In genomic region chr4:56979674-56980073, GRCh38 we compare ENCODE assay signal across 8 cellular contexts. TPM values are rescaled to one million over a fixed set of nuclear protein-coding genes. Genes with fewer than 3 reads are reported as not detected.
DNase-seq lines count a peak whose midpoint lies in the region; ATAC-seq and TF ChIP-seq lines count a peak whose summit lies in the region.

No MANE protein-coding gene starts in this region.

- H3K27me3 ChIP-seq in heart right ventricle: no peaks in the 10 kb centered on the region

- H3K9me3 Mint-ChIP-seq in activated CD4-positive, alpha-beta T cell treated with anti-CD3 and anti-CD28 coated beads, Interleukin-2, amount 10 ng/mL, durations not matched to agents 7 days and 5 days: no peaks in the 10 kb centered on the region
- H3K9me3 Mint-ChIP-seq in endothelial cell (ENCODE audit: unreplicated experiment) (no peaks in the 10 kb centered on the region), neural crest cell (no peaks in the 10 kb centered on the region)

- peaks cover 45% of the 10 kb centered on the region for H3K36me3 Mint-ChIP-seq in activated CD4-positive, alpha-beta T cell treated with anti-CD3 and anti-CD28 coated beads, Interleukin-2, amount 10 ng/mL, durations not matched to agents 7 days and 5 days (ENCODE audit: low read depth)
- H3K36me3 Mint-ChIP-seq in endothelial cell (ENCODE audit: low read depth, unreplicated experiment) (peaks cover 4% of the 10 kb centered on the region), neural crest cell (ENCODE audit: low read depth) (peaks cover 2% of the 10 kb centered on the region)

- TF ChIP-seq CTCF in heart right ventricle (IDR thresholded peaks at IDR 0.05) (no peak), endothelial cell (IDR thresholded peaks at IDR 0.05; ENCODE audit: unreplicated experiment) (no peak), neural crest cell (conservative IDR thresholded peaks at IDR 0.05) (no peak), GM13976 (IDR thresholded peaks at IDR 0.05; ENCODE audit: borderline replicate concordance, control extremely low read depth, extremely low read depth, insufficient read depth, missing control alignments) (no peak)

- peak overlapping the region in 8 of 10 donors; percentile 79 to 94 (median 90) for H3K27ac ChIP-seq in heart right ventricle

- in situ Hi-C loops in GM13976 (cut with MboI; ENCODE audit: low sequenced_read_pairs, unreplicated experiment): no loop called here

- ATAC-seq in heart right ventricle (no peak), GM21723 (IDR thresholded peaks at IDR 0.05; ENCODE audit: unreplicated experiment) (no peak)

- CTCF ChIA-PET in activated CD4-positive, alpha-beta T cell treated with anti-CD3 and anti-CD28 coated beads, Interleukin-2, amount 10 ng/mL, durations not matched to agents 7 days and 5 days (lab: Charles Lee): interaction anchor here (0.6 to 1.3 kb wide), 4 partner anchors 9 to 185 kb away, joined by 3 to 4 read pairs (median 3); no protein-coding TSS in a partner anchor

- POLR2A ChIA-PET in activated CD4-positive, alpha-beta T cell treated with anti-CD3 and anti-CD28 coated beads, Interleukin-2, amount 10 ng/mL, durations not matched to agents 7 days and 5 days (lab: Charles Lee): interaction anchor here (0.6 kb wide), 1 partner anchor 592 kb away, joined by 3 read pairs; the partner anchor contains the start of gene AASDH

- peaks cover 0 to 24% (median 0%) of the 10 kb centered on the region in 9 donors for H3K36me3 ChIP-seq in heart right ventricle

- 20% methylated on average over 12 of the region's 12 CpGs for WGBS in heart right ventricle, 2 donors

- H3K9me3 ChIP-seq in heart right ventricle: no peaks in the 10 kb centered on the region

- no peaks in the 10 kb centered on the region for H3K27me3 Mint-ChIP-seq in activated CD4-positive, alpha-beta T cell treated with anti-CD3 and anti-CD28 coated beads, Interleukin-2, amount 10 ng/mL, durations not matched to agents 7 days and 5 days
- H3K27me3 Mint-ChIP-seq in endothelial cell (ENCODE audit: unreplicated experiment): peaks cover 15% of the 10 kb centered on the region
- peaks cover 2% of the 10 kb centered on the region for H3K27me3 Mint-ChIP-seq in neural crest cell (ENCODE audit: low read depth)

- peak overlapping the region; percentile 99 for H3K4me3 Mint-ChIP-seq in activated CD4-positive, alpha-beta T cell treated with anti-CD3 and anti-CD28 coated beads, Interleukin-2, amount 10 ng/mL, durations not matched to agents 7 days and 5 days
- H3K4me3 Mint-ChIP-seq in endothelial cell (ENCODE audit: unreplicated experiment) (peak overlapping the region; percentile 99), neural crest cell (peak overlapping the region; percentile 100)

- intact Hi-C loops in heart right ventricle (cut with DNase I) (loop anchor here in 5 of 10 donors (5.0 to 10.0 kb wide), 5 partner anchors 67 to 542 kb away; partner anchors contain the start of genes REST (in 4 of the 5), IGFBP7 (in 2 of the 5), PAICS (in 1 of the 5) and PPAT (in 1 of the 5)), cardiac septum (cut with DNase I) (loop anchor here (5.0 kb wide), 1 partner anchor 123 kb away; no protein-coding TSS in a partner anchor)

- DNase-seq in heart right ventricle (no peak), cardiac septum (ENCODE audit: low spot score) (no peak), endothelial cell (ENCODE audit: low spot score) (peak; percentile 39), neural crest cell (ENCODE audit: low read depth, low spot score) (peak; percentile 14), GM13976 (ENCODE audit: low spot score) (no peak), NCI-H187 treated with DMSO at 0.1 percent for 48 hours (lab: John Stamatoyannopoulos, UW) (no peak)
- peak; percentile 58 for DNase-seq in activated CD4-positive, alpha-beta T cell treated with anti-CD3 and anti-CD28 coated beads, Interleukin-2, amount 10 ng/mL, durations not matched to agents 7 days and 5 days

- H3K4me1 Mint-ChIP-seq in activated CD4-positive, alpha-beta T cell treated with anti-CD3 and anti-CD28 coated beads, Interleukin-2, amount 10 ng/mL, durations not matched to agents 7 days and 5 days: peaks cover 41% of the 10 kb centered on the region
- peaks cover 35% of the 10 kb centered on the region for H3K4me1 Mint-ChIP-seq in endothelial cell (ENCODE audit: unreplicated experiment)
- peaks cover 54% of the 10 kb centered on the region for H3K4me1 Mint-ChIP-seq in neural crest cell

- H3K4me3 ChIP-seq in heart right ventricle: peak overlapping the region; percentile 69 to 98 (median 83)

- H3K4me1 ChIP-seq in heart right ventricle: peaks cover 0 to 74% (median 65%) of the 10 kb centered on the region in 9 donors

- peak overlapping the region; percentile 98 for H3K27ac Mint-ChIP-seq in activated CD4-positive, alpha-beta T cell treated with anti-CD3 and anti-CD28 coated beads, Interleukin-2, amount 10 ng/mL, durations not matched to agents 7 days and 5 days
- H3K27ac Mint-ChIP-seq in endothelial cell (ENCODE audit: unreplicated experiment) (peak overlapping the region; percentile 99), neural crest cell (ENCODE audit: unreplicated experiment) (peak overlapping the region; percentile 87)

RNA-seq across cellular contexts. Expression of gene POLR2B, which starts 1.0 kb away (rescaled TPM):
- total RNA-seq in heart right ventricle: 10 to 100 TPM; 69.0 to 91.2 (median 80.9) TPM
- 10 to 100 TPM; 20.5 to 34.1 TPM for polyA plus RNA-seq in heart right ventricle
- total RNA-seq in cardiac septum: 78.3 TPM
- 100 to 1,000 TPM; 113 to 117 TPM for total RNA-seq in activated CD4-positive, alpha-beta T cell treated with anti-CD3 and anti-CD28 coated beads, Interleukin-2, amount 10 ng/mL, durations not matched to agents 7 days and 5 days
- 95.5 TPM for total RNA-seq in endothelial cell (ENCODE audit: unreplicated experiment)
- total RNA-seq in neural crest cell: 129 and 134 TPM in 2 replicates

RNA-seq across cellular contexts. Expression of gene NOA1, which starts 2.3 kb away (rescaled TPM):
- total RNA-seq in heart right ventricle: 10 to 100 TPM; 11.0 to 14.7 (median 12.6) TPM
- polyA plus RNA-seq in heart right ventricle: 10 to 100 TPM in 1 of 2 donors, 1 to 10 TPM in 1; 3.6 to 10.1 TPM
- total RNA-seq in cardiac septum: 8.4 TPM
- 10 to 100 TPM; 21.7 to 24.7 TPM for total RNA-seq in activated CD4-positive, alpha-beta T cell treated with anti-CD3 and anti-CD28 coated beads, Interleukin-2, amount 10 ng/mL, durations not matched to agents 7 days and 5 days
- total RNA-seq in endothelial cell (ENCODE audit: unreplicated experiment): 20.3 TPM
- total RNA-seq in neural crest cell: 17.3 and 17.9 TPM in 2 replicates

Comparison
In these comparisons a context has a peak if more than half of its experiments do, and no peak if none do; other contexts are left out.
1. DNase-seq: peak in activated CD4-positive, alpha-beta T cell treated with anti-CD3 and anti-CD28 coated beads, Interleukin-2, amount 10 ng/mL, durations not matched to agents 7 days and 5 days (single experiment), endothelial cell (single experiment) and neural crest cell (single experiment); none in heart right ventricle (0 of 2), cardiac septum (single experiment), GM13976 (single experiment) and NCI-H187 treated with DMSO at 0.1 percent for 48 hours (single experiment).
2. Peak in every context shown above with its lines, with median percentiles within 50 percentile points of each other: H3K27ac Mint-ChIP-seq and H3K4me3 Mint-ChIP-seq.